8 cellular contexts compared by ENCODE assay signal in genomic region chr12:94459773-94460593, GRCh38. TPM values are rescaled to one million over a fixed set of nuclear protein-coding genes. Genes with fewer than 3 reads are reported as not detected.
DNase-seq lines count a peak whose midpoint lies in the region; ATAC-seq lines count a peak whose summit lies in the region.

CEP83 (minus strand) TSS chr12:94459867; CDS start chr12:94412490, 47,377 bp downstream.

- peak within 1 kb of the TSS; percentile 98 for H3K56ac ChIP-seq in mesendoderm (ENCODE audit: low read length)

- H3K4me3 ChIP-seq in endocrine pancreas (ENCODE audit: control insufficient read depth, insufficient read depth, low read length), result peak within 1 kb of the TSS; percentile 89
- peak within 1 kb of the TSS; percentile 89 for H3K4me3 ChIP-seq in mesendoderm (ENCODE audit: low read length)

- peak; percentile 91 for ATAC-seq in GM21360 (IDR thresholded peaks at IDR 0.05; ENCODE audit: unreplicated experiment)

- no peak within 1 kb of the TSS for H4K5ac ChIP-seq in mesendoderm (ENCODE audit: low read length)

- peak within 1 kb of the TSS; percentile 29 for H2BK5ac ChIP-seq in mesendoderm (ENCODE audit: low read length)

- H3K36me3 ChIP-seq in endocrine pancreas (ENCODE audit: control insufficient read depth, insufficient read depth, low read length) (no peaks in the 10 kb centered on the region), mesendoderm (ENCODE audit: control insufficient read depth, insufficient read depth, low read length) (no peaks in the 10 kb centered on the region)

- H2BK120ac ChIP-seq in mesendoderm (ENCODE audit: low read depth, low read length), result no peak within 1 kb of the TSS

- H3K79me2 ChIP-seq in mesendoderm (ENCODE audit: control insufficient read depth, insufficient read depth, low read length), result no peaks in the 10 kb centered on the region

- H3K23ac ChIP-seq in mesendoderm (ENCODE audit: low read length), result no peak within 1 kb of the TSS

- H4K8ac ChIP-seq in mesendoderm (ENCODE audit: low read depth, low read length), result no peak within 1 kb of the TSS

- no CpG with 5 or more reads among the region's 72 CpGs for WGBS in mesendoderm (ENCODE audit: extremely low coverage, insufficient coverage, low lambda C conversion rate)

- H3K9ac ChIP-seq in endocrine pancreas (ENCODE audit: control insufficient read depth, insufficient read depth, low read length) (peak within 1 kb of the TSS; percentile 96), mesendoderm (ENCODE audit: low read length) (peak within 1 kb of the TSS; percentile 95)

- no peak within 1 kb of the TSS for H2AK5ac ChIP-seq in mesendoderm (ENCODE audit: low read length)

- peak within 1 kb of the TSS; percentile 1 for H3K4ac ChIP-seq in mesendoderm (ENCODE audit: low read depth, low read length)

- H3K4me2 ChIP-seq in mesendoderm (ENCODE audit: low read length), result peak within 1 kb of the TSS; percentile 49

- H3K4me1 ChIP-seq in endocrine pancreas (ENCODE audit: control insufficient read depth, insufficient read depth, low read length), result no peaks in the 10 kb centered on the region
- no peaks in the 10 kb centered on the region for H3K4me1 ChIP-seq in mesendoderm (ENCODE audit: control insufficient read depth, low read depth, low read length)

- peaks cover 4% of the 10 kb centered on the region for H3K79me1 ChIP-seq in mesendoderm (ENCODE audit: low read length)

- no peaks in the 10 kb centered on the region for H3K27me3 ChIP-seq in endocrine pancreas (ENCODE audit: control insufficient read depth, insufficient read depth, low read length)
- H3K27me3 ChIP-seq in mesendoderm (ENCODE audit: insufficient read depth, low read length, poor library complexity), result no peaks in the 10 kb centered on the region

- no peaks in the 10 kb centered on the region for H3K9me3 ChIP-seq in endocrine pancreas (ENCODE audit: control insufficient read depth, low read length)

- peak within 1 kb of the TSS; percentile 15 for H3K27ac ChIP-seq in mesendoderm (ENCODE audit: low read depth, low read length)

- peak; percentile 98 for DNase-seq in COLO668 (lab: John Stamatoyannopoulos, UW; ENCODE audit: unreplicated experiment)
- peak; percentile 92 for DNase-seq in HT1080 (ENCODE audit: low read depth)
- peak; percentile 91 for DNase-seq in NOMO-1 treated with DMSO at 0.1 percent for 48 hours (lab: John Stamatoyannopoulos, UW; ENCODE audit: unreplicated experiment)
- DNase-seq in activated CD8-positive, alpha-beta memory T cell treated with anti-CD3 and anti-CD28 coated beads for 48 hours (ENCODE audit: low read depth in 2 of 3, low spot score in 2 of 3), result peak; percentile 89 to 97 (median 91)
- peak; percentile 91 for DNase-seq in mesendoderm
- DNase-seq in stimulated activated CD8-positive, alpha-beta memory T cell treated with anti-CD3 and anti-CD28 coated beads, Interleukin-15, amount 100 ng/mL, for 1 hour (ENCODE audit: low read depth), result peak; percentile 97

- no peak within 1 kb of the TSS for H2BK15ac ChIP-seq in mesendoderm (replicated peaks; ENCODE audit: low read depth)

- H3K18ac ChIP-seq in mesendoderm (ENCODE audit: low read length), result peak within 1 kb of the TSS; percentile 29

RNA-seq across cellular contexts. Expression of gene CEP83, which starts in this region (rescaled TPM):
- 8.1 and 11.6 TPM in 2 replicates for total RNA-seq in HT1080 (2014; rRNA removed; shearing (Covaris generic))
- 9.5 and 11.3 TPM in 2 replicates for polyA plus RNA-seq in HT1080 (2015; cell fraction: cytosol; rRNA removed)
- 34.7 and 39.7 TPM in 2 replicates for polyA plus RNA-seq in HT1080 (2015; cell fraction: nucleus; rRNA removed)
- polyA plus RNA-seq in mesendoderm (2013, experiment 1 of 2), result 12.5 TPM
- 11.2 TPM for polyA plus RNA-seq in mesendoderm (2013, experiment 2 of 2)

Comparison
In these comparisons a context has a peak if more than half of its experiments do, and no peak if none do; other contexts are left out.
1. Peak in every context shown above with its lines: DNase-seq, ATAC-seq, H3K4me3 ChIP-seq and H3K27ac ChIP-seq.